ENCODE assay signal across 24 cellular contexts in genomic region chr10:88874271-88874670, GRCh38. TPM values are rescaled to one million over a fixed set of nuclear protein-coding genes. Genes with fewer than 3 reads are reported as not detected.
DNase-seq lines count a peak whose midpoint lies in the region; ATAC-seq, FAIRE-seq and TF ChIP-seq lines count a peak whose summit lies in the region.
"Had no signal": no experiment of that assay in that cellular context is flagged by ENCODE, and none has a peak within 500 bp of the region (broad histone marks: within the 10 kb centered on the region; RNA-seq: fewer than 3 reads in every experiment).

No MANE protein-coding gene starts in this region.

- peaks cover 7 to 11% of the 10 kb centered on the region in 2 experiments for H3K79me1 ChIP-seq in IMR-90 (ENCODE audit: low read depth in 1 of 2, low read length in 2 of 2)

- no peak overlapping the region for H3K14ac ChIP-seq in IMR-90 (replicated peaks; ENCODE audit: low read depth, low read length)

- no CpG with 5 or more reads among the region's 3 CpGs for WGBS in IMR-90 (ENCODE audit: extremely low coverage in 2 of 2, insufficient read length in 1 of 2), 2 experiments
- WGBS in pancreas, 2 donors: 64 to 74% methylated on average over 3 of the region's 3 CpGs

- H3K9me1 ChIP-seq in IMR-90 (ENCODE audit: insufficient read depth, low read length): 0 out of 2 replicates have a peak, but pooled peaks cover 2% of the 10 kb centered on the region

- TF ChIP-seq CTCF in IMR-90 (conservative IDR thresholded peaks at IDR 0.05; ENCODE audit: low read depth, low read length) (no peak), cardiac fibroblast (IDR thresholded peaks at IDR 0.05; ENCODE audit: low read depth, low read length) (no peak), pancreas (IDR thresholded peaks at IDR 0.05) (no peak), A673 (conservative IDR thresholded peaks at IDR 0.05; ENCODE audit: low read depth, low read length) (no peak), left lung (IDR thresholded peaks at IDR 0.05) (no peak)

- in situ Hi-C loops in IMR-90 (cut with MboI; ENCODE audit: low sequenced_read_pairs): no loop called here

- ATAC-seq in IMR-90 (ENCODE audit: low read depth): no peak
- no peak for ATAC-seq in pancreas
- no peak for ATAC-seq in left lung
- ATAC-seq: K562 had no signal

- intact Hi-C loops in IMR-90 (cut with micrococcal nuclease) (no loop called here), pancreas (cut with DNase I) (no loop called here), A673 (cut with micrococcal nuclease; ENCODE audit: unreplicated experiment) (no loop called here), left lung (cut with DNase I) (no loop called here)

- no peak overlapping the region for H3K4me2 ChIP-seq in IMR-90 (ENCODE audit: low read depth, low read length)
- H3K4me2 ChIP-seq: SK-N-SH had no signal

- H2AK5ac ChIP-seq in IMR-90 (ENCODE audit: low read depth, low read length): no peak overlapping the region

- H3K9ac ChIP-seq in IMR-90 (ENCODE audit: low read depth, low read length): no peak overlapping the region
- H3K9ac ChIP-seq: SK-N-SH had no signal

- no TSS peak for BruUV-seq in IMR-90 (replicated peaks; lab: Mats Ljungman, UMichigan)
- no TSS peak for BruUV-seq in A673 (replicated peaks; lab: Mats Ljungman, UMichigan)

- H4K20me1 ChIP-seq in IMR-90 (ENCODE audit: insufficient read depth, low read length): no peaks in the 10 kb centered on the region

- no peak overlapping the region for H2BK15ac ChIP-seq in IMR-90 (ENCODE audit: low read depth, low read length)

- H3K9me3 ChIP-seq in IMR-90 (ENCODE audit: control insufficient read depth, insufficient read depth, low read length): no peaks in the 10 kb centered on the region
- no peaks in the 10 kb centered on the region for H3K9me3 ChIP-seq in pancreas
- H3K9me3 ChIP-seq in A673 (ENCODE audit: low read depth, low read length, poor library complexity, severe bottlenecking): no peaks in the 10 kb centered on the region
- no peaks in the 10 kb centered on the region for H3K9me3 ChIP-seq in left lung
- H3K9me3 ChIP-seq: HAP-1, SK-N-SH had no signal

- dilution Hi-C loops in IMR-90 (cut with HindIII; ENCODE audit: low sequenced_read_pairs, unreplicated experiment): no loop called here

- H3K56ac ChIP-seq in IMR-90 (ENCODE audit: extremely low read depth, insufficient read depth, low read length): no peak overlapping the region

- H2BK20ac ChIP-seq in IMR-90 (ENCODE audit: low read depth, low read length): no peak overlapping the region

- H2BK5ac ChIP-seq in IMR-90 (ENCODE audit: low read depth, low read length, poor library complexity, severe bottlenecking): no peak overlapping the region

- no peak overlapping the region; the same call in 1 of the 2 replicates for H2BK120ac ChIP-seq in IMR-90 (ENCODE audit: low read depth, low read length)

- peaks cover 2% of the 10 kb centered on the region for H3K4me1 ChIP-seq in IMR-90 (ENCODE audit: control insufficient read depth, insufficient read depth, low read length)
- no peaks in the 10 kb centered on the region for H3K4me1 ChIP-seq in pancreas
- H3K4me1 ChIP-seq in A673 (ENCODE audit: insufficient read depth, low read length, poor library complexity, severe bottlenecking): peaks cover 56% of the 10 kb centered on the region
- H3K4me1 ChIP-seq in left lung: peaks cover 0 to 6% of the 10 kb centered on the region in 2 donors

- H3K36me3 ChIP-seq in IMR-90 (ENCODE audit: control insufficient read depth, insufficient read depth, low read length) (no peaks in the 10 kb centered on the region), pancreas (no peaks in the 10 kb centered on the region), A673 (ENCODE audit: insufficient read depth, low read length, poor library complexity, severe bottlenecking) (no peaks in the 10 kb centered on the region), left lung (no peaks in the 10 kb centered on the region)
- H3K36me3 ChIP-seq: HAP-1 had no signal

- H4K5ac ChIP-seq in IMR-90 (ENCODE audit: low read depth, low read length): no peak overlapping the region

- no peak overlapping the region for H4K8ac ChIP-seq in IMR-90 (ENCODE audit: low read depth in 2 of 2, low read length in 2 of 2)

- peak; percentile 81 for FAIRE-seq in pancreas (lab: Jason Lieb, UNC)
- FAIRE-seq: GM18507, K562 had no signal

- no peak for TF ChIP-seq RAD21 in IMR-90 (IDR thresholded peaks at IDR 0.05; ENCODE audit: low read length)

- POLR2A ChIA-PET in IMR-90 (lab: Charles Lee; ENCODE audit: unreplicated experiment): no interaction called here
- POLR2A ChIA-PET in A673 (lab: Charles Lee; ENCODE audit: low non-redundant PET): no interaction called here

- H3K27me3 ChIP-seq in IMR-90 (ENCODE audit: control insufficient read depth, insufficient read depth, low read length) (no peaks in the 10 kb centered on the region), pancreas (peaks cover 0 to 3% (median 0%) of the 10 kb centered on the region in 4 donors), A673 (replicated peaks; ENCODE audit: insufficient read depth, low read depth, low read length, poor library complexity) (no peaks in the 10 kb centered on the region), left lung (no peaks in the 10 kb centered on the region)

- no peak overlapping the region for H2AFZ ChIP-seq in IMR-90 (replicated peaks; ENCODE audit: low read length, poor library complexity)

- DNase-seq in AG20443 (ENCODE audit: low spot score): peak; percentile 31
- DNase-seq in IMR-90: peak; percentile 55
- DNase-seq in cardiac fibroblast (ENCODE audit: low read depth in 2 of 2): peak; percentile 51 to 52
- no peak for DNase-seq in pancreas
- no peak for DNase-seq in A673 (ENCODE audit: low spot score)
- DNase-seq in left lung: no peak
- no peak for DNase-seq in GOT3 (lab: John Stamatoyannopoulos, UW)
- no peak for DNase-seq in activated gamma-delta T cell (lab: John Stamatoyannopoulos, UW)
- DNase-seq: CD4-positive, alpha-beta T cell; COR-L47; DMS79 treated with DMSO at 0.1 percent for 48 hours; MM.1S; NCI-H1092; NCI-H1436; NCI-H1930; NCI-H2227 treated with DMSO at 0.1 percent for 48 hours; NCI-H510A; SIG-M5; SK-N-SH had no signal

- H3K23ac ChIP-seq in IMR-90 (ENCODE audit: low read depth, low read length): no peak overlapping the region

- CTCF ChIA-PET in IMR-90 (lab: Yijun Ruan, JAX): no interaction called here
- CTCF ChIA-PET in A673 (lab: Charles Lee): no interaction called here

- no peak for TF ChIP-seq POLR2A in IMR-90 (IDR thresholded peaks at IDR 0.05; ENCODE audit: low read depth, low read length)

- H3K27ac ChIP-seq in IMR-90 (ENCODE audit: insufficient read depth, low read length): no peak overlapping the region
- no peak overlapping the region for H3K27ac ChIP-seq in pancreas
- no peak overlapping the region for H3K27ac ChIP-seq in A673 (ENCODE audit: low read depth, low read length, poor library complexity, severe bottlenecking)
- peak overlapping the region in 1 of 2 donors; percentile 27 for H3K27ac ChIP-seq in left lung

- no peak overlapping the region for H3K4me3 ChIP-seq in IMR-90 (ENCODE audit: insufficient read depth, low read depth, low read length)
- H3K4me3 ChIP-seq in cardiac fibroblast (replicated peaks in 1 of 2; ENCODE audit: low read depth in 2 of 2, low read length in 2 of 2): no peak overlapping the region
- H3K4me3 ChIP-seq in pancreas: no peak overlapping the region
- no peak overlapping the region for H3K4me3 ChIP-seq in A673 (ENCODE audit: low read depth, low read length, poor library complexity, severe bottlenecking)
- H3K4me3 ChIP-seq in left lung: no peak overlapping the region
- H3K4me3 ChIP-seq: HAP-1, K562 had no signal

- H4K91ac ChIP-seq in IMR-90 (ENCODE audit: insufficient read depth, low read depth, low read length): no peak overlapping the region

- no peak overlapping the region for H3K4ac ChIP-seq in IMR-90 (ENCODE audit: low read depth, low read length)

- no peak overlapping the region for H2AK9ac ChIP-seq in IMR-90 (replicated peaks; ENCODE audit: low read depth, low read length, poor library complexity)

- H3K18ac ChIP-seq in IMR-90 (ENCODE audit: low read depth, low read length): no peak overlapping the region

TF ChIP-seq in IMR-90, 13 proteins besides CTCF, POLR2A, EP300 and RAD21 (continues in another document):
- TF ChIP-seq CHD1 (IDR thresholded peaks at IDR 0.05; ENCODE audit: low read depth, low read length) (no peak), SMC3 (IDR thresholded peaks at IDR 0.05; ENCODE audit: low read depth, low read length) (no peak), RFX5 (IDR thresholded peaks at IDR 0.05; ENCODE audit: low read depth, low read length) (no peak), ELK1 (IDR thresholded peaks at IDR 0.05; ENCODE audit: borderline replicate concordance, low read depth, low read length) (no peak), RCOR1 (IDR thresholded peaks at IDR 0.05; ENCODE audit: insufficient replicate concordance, low read length) (no peak), CEBPB (IDR thresholded peaks at IDR 0.05; ENCODE audit: low read depth, low read length) (no peak), MXI1 (IDR thresholded peaks at IDR 0.05; ENCODE audit: borderline replicate concordance, low read depth, low read length) (no peak)

RNA-seq across cellular contexts. Expression of gene STAMBPL1, which starts 5.8 kb away (rescaled TPM):
- total RNA-seq in IMR-90 (2012; rRNA removed): 28.1 and 32.8 TPM in 2 replicates
- polyA plus RNA-seq in IMR-90 (2012; rRNA removed): 26.8 and 30.6 TPM in 2 replicates
- polyA plus RNA-seq in IMR-90 (2012; cell fraction: cytosol; rRNA removed): 10.8 and 17.7 TPM in 2 replicates
- 41.6 and 41.8 TPM in 2 replicates for polyA plus RNA-seq in IMR-90 (2012; cell fraction: nucleus; rRNA removed; ENCODE audit: low replicate concordance)
- total RNA-seq in pancreas: 1 to 10 TPM; 1.2 to 3.5 (median 2.3) TPM
- 1 to 10 TPM; 2.2 to 2.7 TPM for polyA plus RNA-seq in pancreas
- 61.2 and 71.8 TPM in 2 replicates for total RNA-seq in A673 (2021)
- 10 to 100 TPM in 1 of 2 donors, 1 to 10 TPM in 1; 9.9 to 11.4 TPM for total RNA-seq in left lung
- polyA plus RNA-seq: K562 had no signal

RNA-seq across cellular contexts. Expression of gene ANKRD22, which starts 22.6 kb away (rescaled TPM):
- total RNA-seq in IMR-90 (2012; rRNA removed) (not detected in 2 replicates), pancreas (10 to 100 TPM in 1 of 6 donors, 1 to 10 TPM in 5; 2.3 to 17.4 (median 4.3) TPM), A673 (2021) (0.52 TPM in 1 of 2 replicates, not detected in the other), left lung (1 to 10 TPM; 5.1 to 8.9 TPM)
- polyA plus RNA-seq in IMR-90 (2012; rRNA removed) (not detected in 2 replicates), pancreas (1 to 10 TPM; 3.4 to 3.6 TPM)
- polyA plus RNA-seq in IMR-90 (2012; cell fraction: cytosol; rRNA removed): not detected in 2 replicates
- polyA plus RNA-seq in IMR-90 (2012; cell fraction: nucleus; rRNA removed; ENCODE audit: low replicate concordance): not detected in 2 replicates
- total RNA-seq: A172; CD4-positive, alpha-beta T cell; K562 had no signal
- polyA plus RNA-seq: BJ, K562 had no signal

Comparison
In these comparisons a context has a peak if more than half of its experiments do, and no peak if none do; other contexts are left out.
1. DNase-seq: peak in AG20443 (single experiment), IMR-90 (single experiment) and cardiac fibroblast (2 of 2); none in pancreas (0 of 6), A673 (single experiment), left lung (0 of 2), GOT3 (single experiment) and activated gamma-delta T cell (single experiment).